Comparison of ENCODE assay signal across 8 cellular contexts in genomic region chr6:143677891-143678737, GRCh38. TPM values are rescaled to one million over a fixed set of nuclear protein-coding genes. Genes with fewer than 3 reads are reported as not detected.
DNase-seq lines count a peak whose midpoint lies in the region; ATAC-seq, FAIRE-seq and TF ChIP-seq lines count a peak whose summit lies in the region.

Gene PHACTR2, plus strand, starts transcription at chr6:143677965. Its CDS starts 199 bp downstream, at chr6:143678164.

- H3K27ac ChIP-seq in VCaP (peak within 1 kb of the TSS; percentile 82), sigmoid colon (peak within 1 kb of the TSS; percentile 87 to 95 (median 91))

- no peak for TF ChIP-seq EP300 in sigmoid colon (IDR thresholded peaks at IDR 0.05)

- peak in 1 of 2 donors; percentile 20 for TF ChIP-seq POLR2A in sigmoid colon (IDR thresholded peaks at IDR 0.05)

- H3K4me3 ChIP-seq in iPS-18c (ENCODE audit: insufficient read depth, low read depth, low read length) = peak within 1 kb of the TSS; percentile 80
- peak within 1 kb of the TSS; percentile 56 to 85 (median 78) for H3K4me3 ChIP-seq in sigmoid colon

- H3K36me3 ChIP-seq in sigmoid colon = no peaks in the 10 kb centered on the region

- H3K27me3 ChIP-seq in sigmoid colon = no peaks in the 10 kb centered on the region

- TF ChIP-seq CTCF in VCaP (conservative IDR thresholded peaks at IDR 0.05) (no peak), sigmoid colon (IDR thresholded peaks at IDR 0.05) (no peak)

- ATAC-seq in GM21381 (IDR thresholded peaks at IDR 0.05; ENCODE audit: unreplicated experiment) (no peak), HG03097 (IDR thresholded peaks at IDR 0.05; ENCODE audit: low FRiP score, unreplicated experiment) (no peak)

- intact Hi-C loops in sigmoid colon (cut with DNase I) = loop anchor here (2.0 to 5.0 kb wide), 4 partner anchors 64 to 165 kb away; partner anchors contain the start of gene LTV1

- FAIRE-seq in G401.6 (lab: Jason Lieb, UNC) = peak; percentile 90

- DNase-seq in KBM-7 = peak; percentile 51
- DNase-seq in central memory CD4-positive, alpha-beta T cell = peak; percentile 34
- DNase-seq in sigmoid colon = peak; percentile 91

- 1% methylated on average over 69 of the region's 69 CpGs for WGBS in sigmoid colon, 2 donors

- H3K9me3 ChIP-seq in iPS-18c (ENCODE audit: control insufficient read depth, insufficient read depth, low read length) = no peaks in the 10 kb centered on the region
- H3K9me3 ChIP-seq in sigmoid colon = no peaks in the 10 kb centered on the region

- peaks cover 0 to 15% (median 2%) of the 10 kb centered on the region in 4 donors for H3K4me1 ChIP-seq in sigmoid colon

- in situ Hi-C loops in KBM-7 (cut with MboI; ENCODE audit: low pct_unique_long_range_greater_than_20kb, low sequenced_read_pairs) = no loop called here

RNA-seq across cellular contexts. Expression of gene PHACTR2, which starts in this region (rescaled TPM):
- 10 to 100 TPM; 17.6 to 51.9 (median 28.0) TPM for total RNA-seq in sigmoid colon
- polyA plus RNA-seq in sigmoid colon = 10 to 100 TPM in 1 of 3 donors, 1 to 10 TPM in 2; 4.2 to 10.2 (median 9.5) TPM

Comparison
In these comparisons a context has a peak if more than half of its experiments do, and no peak if none do; other contexts are left out.
1. DNase-seq: peak in every context shown above with its lines; median percentile 91 in sigmoid colon; 51 in KBM-7; 34 in central memory CD4-positive, alpha-beta T cell.